ENCODE assay signal across 1 cellular context in the genomic region with DNA sequence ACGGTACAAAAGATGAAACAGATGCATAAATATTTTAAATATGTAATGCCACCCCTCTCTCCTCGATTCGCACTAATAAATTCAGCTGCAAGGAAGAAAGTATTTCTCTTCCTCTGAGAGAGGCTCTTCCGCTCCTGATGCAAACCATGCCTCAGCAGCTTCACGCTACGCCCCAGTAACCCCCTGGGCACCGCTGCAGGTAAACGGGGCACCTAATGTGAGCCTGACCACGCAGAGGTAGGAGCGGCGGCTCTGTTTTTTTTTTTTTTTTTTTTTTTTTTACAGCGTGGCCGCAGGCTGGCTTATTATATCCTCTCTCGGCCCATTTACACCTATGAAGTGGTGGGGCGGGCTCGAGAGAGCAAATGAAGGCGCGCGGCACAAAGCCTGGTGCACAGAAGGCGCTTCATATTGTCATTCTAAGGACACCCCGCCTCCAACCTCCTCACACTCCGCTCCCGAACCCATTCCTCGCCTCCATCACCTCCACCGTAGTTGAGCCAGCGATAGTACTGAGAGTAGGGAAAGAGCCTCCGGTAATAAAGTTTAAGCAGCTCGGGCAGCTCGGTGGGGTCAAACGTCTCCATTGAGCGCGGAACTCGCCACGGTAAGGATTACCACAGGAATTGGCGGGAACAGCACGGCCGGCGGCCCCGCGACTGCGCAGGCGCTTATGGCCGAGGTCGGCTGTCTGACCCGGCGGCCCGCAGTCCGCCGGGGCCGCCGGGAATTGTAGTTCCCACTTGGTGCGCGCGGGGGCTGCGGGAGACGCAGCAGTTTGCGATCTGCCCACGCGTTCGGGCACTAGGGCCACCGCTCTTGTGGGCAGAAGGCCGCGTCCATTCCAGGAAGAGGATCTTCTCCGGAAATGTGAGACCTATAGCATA.
A peak's percentile ranks its signal among the peaks of the same experiment; 100 is the strongest.
TF ChIP-seq lines count a peak whose summit lies in the region.

A gene (minus strand): TSS at position 612 of the 887 bp plus-strand sequence. CDS start 25 bp downstream, at position 587.

TF ChIP-seq in K562, 482 proteins besides CTCF, POLR2A, EP300 and RAD21 (continued from another document and continues in another):
- TF ChIP-seq, protein P1, sequence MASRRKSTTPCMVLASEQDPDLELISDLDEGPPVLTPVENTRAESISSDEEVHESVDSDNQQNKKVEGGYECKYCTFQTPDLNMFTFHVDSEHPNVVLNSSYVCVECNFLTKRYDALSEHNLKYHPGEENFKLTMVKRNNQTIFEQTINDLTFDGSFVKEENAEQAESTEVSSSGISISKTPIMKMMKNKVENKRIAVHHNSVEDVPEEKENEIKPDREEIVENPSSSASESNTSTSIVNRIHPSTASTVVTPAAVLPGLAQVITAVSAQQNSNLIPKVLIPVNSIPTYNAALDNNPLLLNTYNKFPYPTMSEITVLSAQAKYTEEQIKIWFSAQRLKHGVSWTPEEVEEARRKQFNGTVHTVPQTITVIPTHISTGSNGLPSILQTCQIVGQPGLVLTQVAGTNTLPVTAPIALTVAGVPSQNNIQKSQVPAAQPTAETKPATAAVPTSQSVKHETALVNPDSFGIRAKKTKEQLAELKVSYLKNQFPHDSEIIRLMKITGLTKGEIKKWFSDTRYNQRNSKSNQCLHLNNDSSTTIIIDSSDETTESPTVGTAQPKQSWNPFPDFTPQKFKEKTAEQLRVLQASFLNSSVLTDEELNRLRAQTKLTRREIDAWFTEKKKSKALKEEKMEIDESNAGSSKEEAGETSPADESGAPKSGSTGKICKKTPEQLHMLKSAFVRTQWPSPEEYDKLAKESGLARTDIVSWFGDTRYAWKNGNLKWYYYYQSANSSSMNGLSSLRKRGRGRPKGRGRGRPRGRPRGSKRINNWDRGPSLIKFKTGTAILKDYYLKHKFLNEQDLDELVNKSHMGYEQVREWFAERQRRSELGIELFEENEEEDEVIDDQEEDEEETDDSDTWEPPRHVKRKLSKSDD (conservative IDR thresholded peaks at IDR 0.05; ENCODE audit: low read length): no peak
- TF ChIP-seq CEBPG (CRISPR knock-in tag; IDR thresholded peaks at IDR 0.05) (no peak), CEBPG (tag; conservative IDR thresholded peaks at IDR 0.05 in 1 of 2, IDR thresholded peaks at IDR 0.05 in 1 of 2) (no peak), TARDBP (IDR thresholded peaks at IDR 0.05) (no peak), KLF1 (tag; IDR thresholded peaks at IDR 0.05) (no peak), COPS2 (conservative IDR thresholded peaks at IDR 0.05) (no peak), KAT2B (IDR thresholded peaks at IDR 0.05; ENCODE audit: low read depth, low read length) (no peak), HDAC3 (IDR thresholded peaks at IDR 0.05; ENCODE audit: borderline replicate concordance, partially characterized antibody) (no peak), FOS (IDR thresholded peaks at IDR 0.05; ENCODE audit: extremely low read depth, insufficient read length) (no peak), RBM17 (IDR thresholded peaks at IDR 0.05; ENCODE audit: borderline replicate concordance, low read depth, low read length) (no peak), ZFPM2 (CRISPR knock-in tag; IDR thresholded peaks at IDR 0.05) (no peak), SMC3 (conservative IDR thresholded peaks at IDR 0.05; ENCODE audit: insufficient read depth, low read depth, low read length) (no peak), SP1 (CRISPR knock-in tag; IDR thresholded peaks at IDR 0.05) (peak; percentile 44), ZNF444 (CRISPR knock-in tag; IDR thresholded peaks at IDR 0.05) (no peak), PHTF2 (CRISPR knock-in tag; IDR thresholded peaks at IDR 0.05) (no peak), PTRF (tag; IDR thresholded peaks at IDR 0.05) (no peak), NFIC (IDR thresholded peaks at IDR 0.05) (0 out of 2 replicates have a peak, but pooled peaks have one; percentile 9), YY1 (IDR thresholded peaks at IDR 0.05; ENCODE audit: borderline replicate concordance in 1 of 3, control insufficient read depth in 1 of 3, extremely low read depth in 1 of 3, insufficient read depth in 3 of 3, insufficient read length in 1 of 3, insufficient replicate concordance in 2 of 3, low read depth in 1 of 3, low read length in 2 of 3) (peak in 2 of 3 experiments; percentile 82 to 85), RB1 (IDR thresholded peaks at IDR 0.05; ENCODE audit: low read depth) (peak; percentile 100), ZNF316 (IDR thresholded peaks at IDR 0.05) (no peak), KDM4B (IDR thresholded peaks at IDR 0.05; ENCODE audit: borderline replicate concordance in 2 of 2, low read depth in 1 of 2) (no peak; a peak in 1 of 4 replicates), IFI16 (CRISPR knock-in tag; IDR thresholded peaks at IDR 0.05) (no peak), KAT8 (IDR thresholded peaks at IDR 0.05; ENCODE audit: low read depth) (no peak), ZNF589 (CRISPR knock-in tag; IDR thresholded peaks at IDR 0.05; ENCODE audit: low read depth) (0 out of 2 replicates have a peak, but pooled peaks have one; percentile 66), ATF1 (CRISPR knock-in tag; IDR thresholded peaks at IDR 0.05) (no peak), ATF1 (tag; IDR thresholded peaks at IDR 0.05) (peak; percentile 82), PHF8 (IDR thresholded peaks at IDR 0.05; ENCODE audit: borderline replicate concordance, low read length) (peak; percentile 85), TRIM28 (IDR thresholded peaks at IDR 0.05) (no peak), TOE1 (IDR thresholded peaks at IDR 0.05; ENCODE audit: borderline replicate concordance) (no peak), TOE1 (CRISPR knock-in tag; IDR thresholded peaks at IDR 0.05; ENCODE audit: borderline replicate concordance, low read depth) (no peak), JUNB (CRISPR knock-in tag; conservative IDR thresholded peaks at IDR 0.05) (no peak), ZFP36 (IDR thresholded peaks at IDR 0.05; ENCODE audit: low read depth, low read length, partially characterized antibody) (no peak), KLF10 (CRISPR knock-in tag; IDR thresholded peaks at IDR 0.05) (no peak), FOXJ3 (CRISPR knock-in tag; IDR thresholded peaks at IDR 0.05) (no peak), TRIM24 (IDR thresholded peaks at IDR 0.05) (peak in 1 of 2 experiments; percentile 74; a peak in 2 of 4 replicates), GABPA (tag; conservative IDR thresholded peaks at IDR 0.05; ENCODE audit: low read depth) (peak; percentile 61), RBM15 (IDR thresholded peaks at IDR 0.05; ENCODE audit: insufficient read depth, low read length) (no peak), CHCHD3 (CRISPR knock-in tag; IDR thresholded peaks at IDR 0.05) (no peak), ZNF57 (CRISPR knock-in tag; IDR thresholded peaks at IDR 0.05) (no peak), DPF2 (IDR thresholded peaks at IDR 0.05) (no peak), KLF6 (CRISPR knock-in tag; IDR thresholded peaks at IDR 0.05; ENCODE audit: borderline replicate concordance) (no peak), BHLHE40 (IDR thresholded peaks at IDR 0.05; ENCODE audit: low read length) (peak; percentile 35; the same call in 1 of the 2 replicates)
- TF ChIP-seq, protein P2, sequence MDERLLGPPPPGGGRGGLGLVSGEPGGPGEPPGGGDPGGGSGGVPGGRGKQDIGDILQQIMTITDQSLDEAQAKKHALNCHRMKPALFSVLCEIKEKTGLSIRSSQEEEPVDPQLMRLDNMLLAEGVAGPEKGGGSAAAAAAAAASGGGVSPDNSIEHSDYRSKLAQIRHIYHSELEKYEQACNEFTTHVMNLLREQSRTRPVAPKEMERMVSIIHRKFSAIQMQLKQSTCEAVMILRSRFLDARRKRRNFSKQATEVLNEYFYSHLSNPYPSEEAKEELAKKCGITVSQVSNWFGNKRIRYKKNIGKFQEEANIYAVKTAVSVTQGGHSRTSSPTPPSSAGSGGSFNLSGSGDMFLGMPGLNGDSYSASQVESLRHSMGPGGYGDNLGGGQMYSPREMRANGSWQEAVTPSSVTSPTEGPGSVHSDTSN (CRISPR knock-in tag; IDR thresholded peaks at IDR 0.05; ENCODE audit: low read depth): no peak
- TF ChIP-seq, protein P2 (tag; conservative IDR thresholded peaks at IDR 0.05; ENCODE audit: low read depth): no peak
- TF ChIP-seq, protein P3, sequence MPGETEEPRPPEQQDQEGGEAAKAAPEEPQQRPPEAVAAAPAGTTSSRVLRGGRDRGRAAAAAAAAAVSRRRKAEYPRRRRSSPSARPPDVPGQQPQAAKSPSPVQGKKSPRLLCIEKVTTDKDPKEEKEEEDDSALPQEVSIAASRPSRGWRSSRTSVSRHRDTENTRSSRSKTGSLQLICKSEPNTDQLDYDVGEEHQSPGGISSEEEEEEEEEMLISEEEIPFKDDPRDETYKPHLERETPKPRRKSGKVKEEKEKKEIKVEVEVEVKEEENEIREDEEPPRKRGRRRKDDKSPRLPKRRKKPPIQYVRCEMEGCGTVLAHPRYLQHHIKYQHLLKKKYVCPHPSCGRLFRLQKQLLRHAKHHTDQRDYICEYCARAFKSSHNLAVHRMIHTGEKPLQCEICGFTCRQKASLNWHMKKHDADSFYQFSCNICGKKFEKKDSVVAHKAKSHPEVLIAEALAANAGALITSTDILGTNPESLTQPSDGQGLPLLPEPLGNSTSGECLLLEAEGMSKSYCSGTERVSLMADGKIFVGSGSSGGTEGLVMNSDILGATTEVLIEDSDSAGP (CRISPR knock-in tag; IDR thresholded peaks at IDR 0.05): no peak
- TF ChIP-seq, protein P4, sequence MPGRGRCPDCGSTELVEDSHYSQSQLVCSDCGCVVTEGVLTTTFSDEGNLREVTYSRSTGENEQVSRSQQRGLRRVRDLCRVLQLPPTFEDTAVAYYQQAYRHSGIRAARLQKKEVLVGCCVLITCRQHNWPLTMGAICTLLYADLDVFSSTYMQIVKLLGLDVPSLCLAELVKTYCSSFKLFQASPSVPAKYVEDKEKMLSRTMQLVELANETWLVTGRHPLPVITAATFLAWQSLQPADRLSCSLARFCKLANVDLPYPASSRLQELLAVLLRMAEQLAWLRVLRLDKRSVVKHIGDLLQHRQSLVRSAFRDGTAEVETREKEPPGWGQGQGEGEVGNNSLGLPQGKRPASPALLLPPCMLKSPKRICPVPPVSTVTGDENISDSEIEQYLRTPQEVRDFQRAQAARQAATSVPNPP (IDR thresholded peaks at IDR 0.05; ENCODE audit: borderline replicate concordance, insufficient read depth, insufficient read length): no peak
- TF ChIP-seq, protein P5, sequence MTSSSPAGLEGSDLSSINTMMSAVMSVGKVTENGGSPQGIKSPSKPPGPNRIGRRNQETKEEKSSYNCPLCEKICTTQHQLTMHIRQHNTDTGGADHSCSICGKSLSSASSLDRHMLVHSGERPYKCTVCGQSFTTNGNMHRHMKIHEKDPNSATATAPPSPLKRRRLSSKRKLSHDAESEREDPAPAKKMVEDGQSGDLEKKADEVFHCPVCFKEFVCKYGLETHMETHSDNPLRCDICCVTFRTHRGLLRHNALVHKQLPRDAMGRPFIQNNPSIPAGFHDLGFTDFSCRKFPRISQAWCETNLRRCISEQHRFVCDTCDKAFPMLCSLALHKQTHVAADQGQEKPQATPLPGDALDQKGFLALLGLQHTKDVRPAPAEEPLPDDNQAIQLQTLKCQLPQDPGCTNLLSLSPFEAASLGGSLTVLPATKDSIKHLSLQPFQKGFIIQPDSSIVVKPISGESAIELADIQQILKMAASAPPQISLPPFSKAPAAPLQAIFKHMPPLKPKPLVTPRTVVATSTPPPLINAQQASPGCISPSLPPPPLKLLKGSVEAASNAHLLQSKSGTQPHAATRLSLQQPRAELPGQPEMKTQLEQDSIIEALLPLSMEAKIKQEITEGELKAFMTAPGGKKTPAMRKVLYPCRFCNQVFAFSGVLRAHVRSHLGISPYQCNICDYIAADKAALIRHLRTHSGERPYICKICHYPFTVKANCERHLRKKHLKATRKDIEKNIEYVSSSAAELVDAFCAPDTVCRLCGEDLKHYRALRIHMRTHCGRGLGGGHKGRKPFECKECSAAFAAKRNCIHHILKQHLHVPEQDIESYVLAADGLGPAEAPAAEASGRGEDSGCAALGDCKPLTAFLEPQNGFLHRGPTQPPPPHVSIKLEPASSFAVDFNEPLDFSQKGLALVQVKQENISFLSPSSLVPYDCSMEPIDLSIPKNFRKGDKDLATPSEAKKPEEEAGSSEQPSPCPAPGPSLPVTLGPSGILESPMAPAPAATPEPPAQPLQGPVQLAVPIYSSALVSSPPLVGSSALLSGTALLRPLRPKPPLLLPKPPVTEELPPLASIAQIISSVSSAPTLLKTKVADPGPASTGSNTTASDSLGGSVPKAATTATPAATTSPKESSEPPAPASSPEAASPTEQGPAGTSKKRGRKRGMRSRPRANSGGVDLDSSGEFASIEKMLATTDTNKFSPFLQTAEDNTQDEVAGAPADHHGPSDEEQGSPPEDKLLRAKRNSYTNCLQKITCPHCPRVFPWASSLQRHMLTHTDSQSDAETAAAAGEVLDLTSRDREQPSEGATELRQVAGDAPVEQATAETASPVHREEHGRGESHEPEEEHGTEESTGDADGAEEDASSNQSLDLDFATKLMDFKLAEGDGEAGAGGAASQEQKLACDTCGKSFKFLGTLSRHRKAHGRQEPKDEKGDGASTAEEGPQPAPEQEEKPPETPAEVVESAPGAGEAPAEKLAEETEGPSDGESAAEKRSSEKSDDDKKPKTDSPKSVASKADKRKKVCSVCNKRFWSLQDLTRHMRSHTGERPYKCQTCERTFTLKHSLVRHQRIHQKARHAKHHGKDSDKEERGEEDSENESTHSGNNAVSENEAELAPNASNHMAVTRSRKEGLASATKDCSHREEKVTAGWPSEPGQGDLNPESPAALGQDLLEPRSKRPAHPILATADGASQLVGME (CRISPR knock-in tag; IDR thresholded peaks at IDR 0.05): no peak
- TF ChIP-seq, protein P6, sequence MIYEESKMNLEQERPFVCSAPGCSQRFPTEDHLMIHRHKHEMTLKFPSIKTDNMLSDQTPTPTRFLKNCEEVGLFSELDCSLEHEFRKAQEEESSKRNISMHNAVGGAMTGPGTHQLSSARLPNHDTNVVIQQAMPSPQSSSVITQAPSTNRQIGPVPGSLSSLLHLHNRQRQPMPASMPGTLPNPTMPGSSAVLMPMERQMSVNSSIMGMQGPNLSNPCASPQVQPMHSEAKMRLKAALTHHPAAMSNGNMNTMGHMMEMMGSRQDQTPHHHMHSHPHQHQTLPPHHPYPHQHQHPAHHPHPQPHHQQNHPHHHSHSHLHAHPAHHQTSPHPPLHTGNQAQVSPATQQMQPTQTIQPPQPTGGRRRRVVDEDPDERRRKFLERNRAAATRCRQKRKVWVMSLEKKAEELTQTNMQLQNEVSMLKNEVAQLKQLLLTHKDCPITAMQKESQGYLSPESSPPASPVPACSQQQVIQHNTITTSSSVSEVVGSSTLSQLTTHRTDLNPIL (CRISPR knock-in tag; IDR thresholded peaks at IDR 0.05): no peak
